ENCODE assay signal across 19 cellular contexts in genomic region chr1:54221867-54222484, GRCh38. TPM values are rescaled to one million over a fixed set of nuclear protein-coding genes. Genes with fewer than 3 reads are reported as not detected.
DNase-seq lines count a peak whose midpoint lies in the region; ATAC-seq and TF ChIP-seq lines count a peak whose summit lies in the region.
"Had no signal": no experiment of that assay in that cellular context is flagged by ENCODE, and none has a peak within 500 bp of the region (broad histone marks: within the 10 kb centered on the region; RNA-seq: fewer than 3 reads in every experiment).

No MANE protein-coding gene starts in this region.

- no peak for DNase-seq in activated naive CD4-positive, alpha-beta T cell treated with anti-CD3 and anti-CD28 coated beads, Interleukin-2, amount 50 U/mL, for 72 hours (ENCODE audit: low spot score in 2 of 2)
- no peak for DNase-seq in activated naive CD4-positive, alpha-beta T cell treated with anti-CD3 and anti-CD28 coated beads, Interleukin-2, amount 50 U/mL, for 16 hours
- DNase-seq in NCI-H2029 (lab: John Stamatoyannopoulos, UW) = peak; percentile 36
- no peak for DNase-seq in neural crest cell (ENCODE audit: low read depth, low spot score)
- DNase-seq in Calu3 = no peak
- DNase-seq: activated CD4-positive, alpha-beta T cell treated with anti-CD3 and anti-CD28 coated beads, Interleukin-2, amount 10 ng/mL, durations not matched to agents 7 days and 5 days; activated CD8-positive, alpha-beta memory T cell treated with anti-CD3 and anti-CD28 coated beads, Interleukin-2, amount 50 U/mL, for 48 hours; body of pancreas; heart right ventricle; left ventricle myocardium superior; NCI-H1417; pancreas; sigmoid colon; SK-N-SH; stimulated activated naive B cell treated with anti-CD40 and anti-IgM and Interleukin-4, amounts not matched to agents 10 μg/mL and 1 μg/mL and 100 μg/mL, for 72 hours; transverse colon had no signal

- peak overlapping the region; percentile 33 to 65 for H3K27ac Mint-ChIP-seq in activated naive CD4-positive, alpha-beta T cell treated with anti-CD3 and anti-CD28 coated beads, Interleukin-2, amount 50 U/mL, for 72 hours
- H3K27ac Mint-ChIP-seq in brain = peak overlapping the region; percentile 11 to 75 (median 57)
- no peak overlapping the region for H3K27ac Mint-ChIP-seq in neural crest cell (ENCODE audit: unreplicated experiment)
- no peak overlapping the region for H3K27ac Mint-ChIP-seq in Calu3 (ENCODE audit: unreplicated experiment)

- ATAC-seq in activated naive CD4-positive, alpha-beta T cell treated with anti-CD3 and anti-CD28 coated beads, Interleukin-2, amount 50 U/mL, for 72 hours = peak; percentile 8 to 14
- ATAC-seq in HG03521 (IDR thresholded peaks at IDR 0.05; ENCODE audit: unreplicated experiment) (no peak), GM18519 (IDR thresholded peaks at IDR 0.05; ENCODE audit: low FRiP score, unreplicated experiment) (no peak)
- ATAC-seq: body of pancreas, heart right ventricle, pancreas had no signal

- no peaks in the 10 kb centered on the region for H3K9me3 Mint-ChIP-seq in activated naive CD4-positive, alpha-beta T cell treated with anti-CD3 and anti-CD28 coated beads, Interleukin-2, amount 50 U/mL, for 72 hours
- H3K9me3 Mint-ChIP-seq in brain (no peaks in the 10 kb centered on the region), neural crest cell (no peaks in the 10 kb centered on the region), Calu3 (ENCODE audit: low read depth, unreplicated experiment) (no peaks in the 10 kb centered on the region)
- H3K9me3 Mint-ChIP-seq: activated CD4-positive, alpha-beta T cell treated with anti-CD3 and anti-CD28 coated beads, Interleukin-2, amount 10 ng/mL, durations not matched to agents 7 days and 5 days; stimulated activated naive B cell treated with anti-CD40 and anti-IgM and Interleukin-4, amounts not matched to agents 10 μg/mL and 1 μg/mL and 100 μg/mL, for 72 hours had no signal

- peaks cover 0 to 6% of the 10 kb centered on the region in 2 donors for H3K36me3 Mint-ChIP-seq in activated naive CD4-positive, alpha-beta T cell treated with anti-CD3 and anti-CD28 coated beads, Interleukin-2, amount 50 U/mL, for 72 hours
- H3K36me3 Mint-ChIP-seq in brain (peaks cover 34% of the 10 kb centered on the region), neural crest cell (ENCODE audit: low read depth) (peaks cover 11% of the 10 kb centered on the region), Calu3 (ENCODE audit: insufficient read depth, unreplicated experiment) (peaks cover 38% of the 10 kb centered on the region)

- intact Hi-C loops in Calu3 (cut with micrococcal nuclease; ENCODE audit: unreplicated experiment) = no loop called here

- TF ChIP-seq CTCF in brain (conservative IDR thresholded peaks at IDR 0.05) (no peak), neural crest cell (conservative IDR thresholded peaks at IDR 0.05) (no peak), Calu3 (IDR thresholded peaks at IDR 0.05; ENCODE audit: unreplicated experiment) (no peak)

- BruUV-seq in Calu3 (replicated peaks; lab: Mats Ljungman, UMichigan) = no TSS peak

- H3K27me3 Mint-ChIP-seq in brain (no peaks in the 10 kb centered on the region), neural crest cell (ENCODE audit: low read depth) (peaks cover 4% of the 10 kb centered on the region), Calu3 (ENCODE audit: unreplicated experiment) (no peaks in the 10 kb centered on the region)
- H3K27me3 Mint-ChIP-seq: activated CD4-positive, alpha-beta T cell treated with anti-CD3 and anti-CD28 coated beads, Interleukin-2, amount 10 ng/mL, durations not matched to agents 7 days and 5 days; stimulated activated naive B cell treated with anti-CD40 and anti-IgM and Interleukin-4, amounts not matched to agents 10 μg/mL and 1 μg/mL and 100 μg/mL, for 72 hours had no signal

- peaks cover 40% of the 10 kb centered on the region for H3K4me1 Mint-ChIP-seq in brain
- H3K4me1 Mint-ChIP-seq in neural crest cell = peaks cover 37% of the 10 kb centered on the region
- no peaks in the 10 kb centered on the region for H3K4me1 Mint-ChIP-seq in Calu3 (ENCODE audit: low read depth, unreplicated experiment)

- H3K4me3 Mint-ChIP-seq in brain = no peak overlapping the region
- H3K4me3 Mint-ChIP-seq in neural crest cell = peak overlapping the region; percentile 31
- no peak overlapping the region for H3K4me3 Mint-ChIP-seq in Calu3 (ENCODE audit: low read depth, unreplicated experiment)
- H3K4me3 Mint-ChIP-seq: activated CD4-positive, alpha-beta T cell treated with anti-CD3 and anti-CD28 coated beads, Interleukin-2, amount 10 ng/mL, durations not matched to agents 7 days and 5 days; stimulated activated naive B cell treated with anti-CD40 and anti-IgM and Interleukin-4, amounts not matched to agents 10 μg/mL and 1 μg/mL and 100 μg/mL, for 72 hours had no signal

- CTCF ChIA-PET in Calu3 (lab: Charles Lee) = interaction anchor here (0.6 kb wide), 1 partner anchor 13 kb away, joined by 3 read pairs; no protein-coding TSS in a partner anchor

RNA-seq across cellular contexts. Expression of gene MRPL37, which starts 22.0 kb away (rescaled TPM):
- 100 to 1,000 TPM; 169 to 186 TPM for total RNA-seq in activated naive CD4-positive, alpha-beta T cell treated with anti-CD3 and anti-CD28 coated beads, Interleukin-2, amount 50 U/mL, for 72 hours
- polyA plus RNA-seq in brain (ENCODE audit: insufficient read depth, low read depth, low replicate concordance) = 130 TPM
- total RNA-seq in neural crest cell (96.2 and 97.5 TPM in 2 replicates), Calu3 (2022) (94.2 and 105 TPM in 2 replicates)

RNA-seq across cellular contexts. Expression of gene CYB5RL, which starts 22.1 kb away (rescaled TPM):
- total RNA-seq in activated naive CD4-positive, alpha-beta T cell treated with anti-CD3 and anti-CD28 coated beads, Interleukin-2, amount 50 U/mL, for 72 hours = 10 to 100 TPM; 11.7 to 12.1 TPM
- 6.1 TPM for polyA plus RNA-seq in brain (ENCODE audit: insufficient read depth, low read depth, low replicate concordance)
- total RNA-seq in neural crest cell (16.0 and 17.3 TPM in 2 replicates), Calu3 (2022) (12.9 and 14.5 TPM in 2 replicates)

Comparison
In these comparisons a context has a peak if more than half of its experiments do, and no peak if none do; other contexts are left out.
1. ATAC-seq: peak in activated naive CD4-positive, alpha-beta T cell treated with anti-CD3 and anti-CD28 coated beads, Interleukin-2, amount 50 U/mL, for 72 hours (2 of 2); none in HG03521 (single experiment) and GM18519 (single experiment).
2. H3K27ac Mint-ChIP-seq: peak in activated naive CD4-positive, alpha-beta T cell treated with anti-CD3 and anti-CD28 coated beads, Interleukin-2, amount 50 U/mL, for 72 hours (2 of 2) and brain (5 of 5); none in neural crest cell (single experiment) and Calu3 (single experiment).